6 cellular contexts compared by ENCODE assay signal in the genomic region with DNA sequence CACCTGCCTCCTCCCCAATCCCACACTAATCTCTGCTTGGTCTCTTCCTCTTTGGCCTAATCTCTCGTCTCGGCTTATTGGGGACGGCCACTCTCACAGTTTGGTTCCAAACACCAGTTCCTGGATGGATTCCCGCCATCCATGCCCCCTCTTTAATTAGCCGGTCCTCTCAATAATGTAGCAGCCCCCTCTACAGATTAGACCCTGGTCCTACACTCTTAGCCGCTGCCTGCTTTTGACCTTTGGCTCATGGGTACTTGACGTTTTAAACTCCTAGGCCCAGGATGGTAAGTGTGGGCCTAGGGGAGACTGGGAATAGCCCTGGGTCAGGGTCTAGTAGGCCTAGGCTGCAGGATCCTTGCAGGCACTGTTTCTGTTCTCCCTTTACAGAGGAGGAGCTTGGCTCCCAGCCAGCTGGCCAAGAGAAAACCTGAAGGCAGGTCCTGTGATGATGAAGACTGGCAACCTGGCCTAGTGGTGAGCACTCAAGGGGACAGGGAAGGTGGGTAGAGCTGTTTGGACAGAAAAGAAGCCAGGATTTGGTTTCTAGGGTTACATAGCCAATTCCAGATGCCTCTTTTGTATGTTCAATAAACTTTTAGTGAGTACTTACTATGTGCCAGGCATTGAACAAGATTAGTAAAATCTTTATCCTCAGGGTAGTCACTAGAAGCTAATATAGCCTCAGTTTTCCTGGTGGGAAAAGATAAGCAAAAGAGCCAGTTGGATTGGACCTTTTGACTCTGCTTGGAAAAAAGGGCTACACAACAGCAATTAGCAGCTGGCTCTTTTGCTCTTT. TPM values are rescaled to one million over a fixed set of nuclear protein-coding genes. Genes with fewer than 3 reads are reported as not detected.
DNase-seq lines count a peak whose midpoint lies in the region; ATAC-seq and TF ChIP-seq lines count a peak whose summit lies in the region.

No MANE protein-coding gene starts in this region.

- ATAC-seq in left cardiac atrium, result no peak

- peak overlapping the region; percentile 63 for H3K4me3 ChIP-seq in BJ (ENCODE audit: low read depth, low read length)
- H3K4me3 ChIP-seq in HL-60 (replicated peaks; ENCODE audit: insufficient read depth, low read length), result peak overlapping the region; percentile 75
- peak overlapping the region; percentile 46 to 85 (median 66) for H3K4me3 ChIP-seq in stomach

- H3K27ac ChIP-seq in HL-60 (replicated peaks) (peak overlapping the region; percentile 92), stomach (peak overlapping the region in 1 of 5 donors; percentile 52)

- 3 to 7% (median 4%) methylated on average over 7 of the region's 7 CpGs for WGBS in stomach, 5 donors

- peaks cover 6 to 25% (median 17%) of the 10 kb centered on the region in 4 donors for H3K4me1 ChIP-seq in stomach

- CTCF ChIA-PET in BJ (lab: Yijun Ruan, JAX), result interaction anchor here (5.4 kb wide), 1 partner anchor 98 kb away, joined by 47 read pairs; no protein-coding TSS in a partner anchor

- H3K36me3 ChIP-seq in BJ (ENCODE audit: control insufficient read depth, insufficient read depth, low read length) (no peaks in the 10 kb centered on the region; the same call in 1 of the 2 replicates), stomach (no peaks in the 10 kb centered on the region)

- H3K27me3 ChIP-seq in BJ (ENCODE audit: control insufficient read depth, insufficient read depth, low read length) (no peaks in the 10 kb centered on the region), HL-60 (ENCODE audit: insufficient read depth, poor library complexity, severe bottlenecking) (no peaks in the 10 kb centered on the region), stomach (no peaks in the 10 kb centered on the region)

- TF ChIP-seq POLR2A in stomach (IDR thresholded peaks at IDR 0.05), result no peak

- TF ChIP-seq CTCF in BJ (IDR thresholded peaks at IDR 0.05; ENCODE audit: insufficient read depth, low read depth, low read length) (no peak), HL-60 (IDR thresholded peaks at IDR 0.05; ENCODE audit: insufficient read depth, low read length) (peak; percentile 5), stomach (IDR thresholded peaks at IDR 0.05) (no peak)

- TF ChIP-seq EP300 in stomach (IDR thresholded peaks at IDR 0.05), result no peak

- DNase-seq in BJ (ENCODE audit: low read depth), result no peak
- DNase-seq in HL-60 (ENCODE audit: low read depth in 1 of 2, low spot score in 1 of 2), result peak; percentile 35 to 65
- DNase-seq in SK-N-DZ (ENCODE audit: low spot score), result peak; percentile 50
- peak; percentile 32 for DNase-seq in left cardiac atrium
- DNase-seq in stomach, result peak; percentile 52
- no peak for DNase-seq in GF-D8 (lab: John Stamatoyannopoulos, UW)

- H3K9me3 ChIP-seq in stomach, result no peaks in the 10 kb centered on the region

- POLR2A ChIA-PET in BJ (lab: Charles Lee), result no interaction called here

- intact Hi-C loops in left cardiac atrium (cut with DNase I), result loop anchor here in 1 of 2 donors (10.0 kb wide), 1 partner anchor 96 kb away; a partner anchor contains a TSS
- intact Hi-C loops in stomach (cut with DNase I; ENCODE audit: low total_unique reads), result no loop called here

RNA-seq across cellular contexts. Expression of a gene that starts 0.8 kb away (rescaled TPM):
- 4.3 and 5.6 TPM in 2 replicates for polyA plus RNA-seq in BJ (2011; rRNA removed)
- 5.2 and 7.3 TPM in 2 replicates for polyA minus RNA-seq in BJ (2011; rRNA and poly(A)+ RNA removed)
- 22.9 and 24.0 TPM in 2 replicates for polyA plus RNA-seq in SK-N-DZ (2014; cell fraction: cytosol; rRNA removed)
- polyA plus RNA-seq in SK-N-DZ (2014; cell fraction: nucleus; rRNA removed), result 57.9 and 93.4 TPM in 2 replicates
- total RNA-seq in left cardiac atrium, result under 1 TPM; 0.71 to 0.77 TPM
- total RNA-seq in stomach, result 10 to 100 TPM in 2 of 5 donors, 1 to 10 TPM in 2, under 1 TPM in 1; 0.45 to 99.6 (median 3.9) TPM
- 1 to 10 TPM; 2.6 to 6.5 (median 3.2) TPM for polyA plus RNA-seq in stomach

RNA-seq across cellular contexts. Expression of a gene that starts 45.2 kb away (rescaled TPM):
- 2.5 and 3.2 TPM in 2 replicates for polyA plus RNA-seq in BJ (2011; rRNA removed)
- polyA minus RNA-seq in BJ (2011; rRNA and poly(A)+ RNA removed), result 1.4 and 1.6 TPM in 2 replicates
- 0.59 and 0.99 TPM in 2 replicates for polyA plus RNA-seq in SK-N-DZ (2014; cell fraction: cytosol; rRNA removed)
- polyA plus RNA-seq in SK-N-DZ (2014; cell fraction: nucleus; rRNA removed), result 0.50 and 1.2 TPM in 2 replicates
- 1 to 10 TPM; 4.4 to 4.5 TPM for total RNA-seq in left cardiac atrium
- total RNA-seq in stomach, result 10 to 100 TPM in 1 of 5 donors, 1 to 10 TPM in 3, not detected in 1; 1.2 to 30.8 (median 6.0) TPM
- polyA plus RNA-seq in stomach, result 1 to 10 TPM; 2.9 to 4.4 (median 3.4) TPM

RNA-seq across cellular contexts. Expression of a gene that starts 50.1 kb away (rescaled TPM):
- 60.7 and 80.0 TPM in 2 replicates for polyA plus RNA-seq in BJ (2011; rRNA removed)
- 32.8 and 55.2 TPM in 2 replicates for polyA minus RNA-seq in BJ (2011; rRNA and poly(A)+ RNA removed)
- 46.5 and 50.3 TPM in 2 replicates for polyA plus RNA-seq in SK-N-DZ (2014; cell fraction: cytosol; rRNA removed)
- polyA plus RNA-seq in SK-N-DZ (2014; cell fraction: nucleus; rRNA removed), result 118 and 124 TPM in 2 replicates
- 100 to 1,000 TPM in 1 of 2 donors, 10 to 100 TPM in 1; 82.8 to 106 TPM for total RNA-seq in left cardiac atrium
- 10 to 100 TPM in 4 of 5 donors, 1 to 10 TPM in 1; 2.9 to 47.3 (median 30.9) TPM for total RNA-seq in stomach
- 10 to 100 TPM; 32.1 to 41.5 (median 40.3) TPM for polyA plus RNA-seq in stomach

RNA-seq across cellular contexts. Expression of a gene that starts 55.1 kb away (rescaled TPM):
- polyA plus RNA-seq in BJ (2011; rRNA removed) (70.5 and 101 TPM in 2 replicates), stomach (10 to 100 TPM; 22.3 to 28.7 (median 22.7) TPM)
- 70.2 and 118 TPM in 2 replicates for polyA minus RNA-seq in BJ (2011; rRNA and poly(A)+ RNA removed)
- polyA plus RNA-seq in SK-N-DZ (2014; cell fraction: cytosol; rRNA removed), result 50.4 and 50.8 TPM in 2 replicates
- 45.8 and 51.8 TPM in 2 replicates for polyA plus RNA-seq in SK-N-DZ (2014; cell fraction: nucleus; rRNA removed)
- total RNA-seq in left cardiac atrium (10 to 100 TPM; 34.5 to 46.4 TPM), stomach (100 to 1,000 TPM in 1 of 5 donors, 10 to 100 TPM in 4; 21.6 to 110 (median 61.9) TPM)

RNA-seq across cellular contexts. Expression of a gene that starts 55.2 kb away (rescaled TPM):
- polyA plus RNA-seq in BJ (2011; rRNA removed), result 188 and 449 TPM in 2 replicates
- 33.4 and 47.9 TPM in 2 replicates for polyA minus RNA-seq in BJ (2011; rRNA and poly(A)+ RNA removed)
- polyA plus RNA-seq in SK-N-DZ (2014; cell fraction: cytosol; rRNA removed), result 1,331 and 1,347 TPM in 2 replicates
- 785 and 960 TPM in 2 replicates for polyA plus RNA-seq in SK-N-DZ (2014; cell fraction: nucleus; rRNA removed)
- total RNA-seq in left cardiac atrium, result 100 to 1,000 TPM; 770 to 822 TPM
- 100 to 1,000 TPM; 200 to 379 (median 296) TPM for total RNA-seq in stomach
- 100 to 1,000 TPM; 632 to 710 (median 677) TPM for polyA plus RNA-seq in stomach

Comparison
In these comparisons a context has a peak if more than half of its experiments do, and no peak if none do; other contexts are left out.
1. DNase-seq: peak in HL-60 (2 of 2), SK-N-DZ (single experiment), left cardiac atrium (single experiment) and stomach (single experiment); none in BJ (single experiment) and GF-D8 (single experiment).
2. Peak in every context shown above with its lines, with median percentiles within 50 percentile points of each other: H3K4me3 ChIP-seq.